ENCODE assay signal across 17 cellular contexts in the genomic region with DNA sequence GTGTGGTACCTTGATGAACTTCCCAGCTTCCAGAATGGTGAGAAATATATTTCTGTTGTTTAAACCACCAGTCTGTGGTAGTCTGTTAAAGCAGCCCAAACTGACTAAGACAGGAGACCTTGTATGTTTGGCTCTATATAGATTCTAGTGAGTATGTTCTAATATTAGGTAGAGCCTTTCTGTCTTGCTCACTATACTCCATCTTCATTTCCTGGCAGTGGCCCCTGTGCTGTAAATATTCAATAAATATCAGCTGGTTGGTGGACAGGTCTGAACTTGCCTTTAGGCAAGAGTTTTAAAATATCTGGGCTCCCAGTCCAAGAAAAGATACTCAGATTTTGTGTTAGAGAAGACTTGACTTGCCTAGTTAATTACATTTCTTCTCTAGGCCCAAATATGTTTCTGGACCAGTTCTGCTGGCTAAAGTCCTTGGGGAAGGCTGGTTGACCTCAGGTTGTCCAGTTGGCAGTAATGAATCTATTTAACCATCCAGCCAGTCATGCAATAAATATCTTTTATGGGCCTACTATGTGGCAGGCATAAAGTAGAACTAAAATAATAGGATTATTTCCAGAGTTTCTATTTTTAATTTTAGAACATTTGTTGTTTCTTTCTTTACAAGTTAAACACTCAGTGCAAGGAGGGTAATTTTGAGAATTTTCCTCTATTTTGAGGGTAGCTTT.
"Had no signal": no experiment of that assay in that cellular context is flagged by ENCODE, and none has a peak within 500 bp of the region (broad histone marks: within the 10 kb centered on the region; RNA-seq: fewer than 3 reads in every experiment).

No MANE protein-coding gene starts in this region.

- H3K4me1 ChIP-seq: colonic mucosa, lower lobe of right lung, parathyroid adenoma had no signal

- H3K27ac ChIP-seq: colonic mucosa, lower lobe of right lung, neutrophil, parathyroid adenoma, thyroid gland had no signal

- H3K4me3 ChIP-seq: colonic mucosa, heart left ventricle, lower lobe of right lung, thyroid gland had no signal

- H3K36me3 ChIP-seq: colonic mucosa, heart left ventricle, lower lobe of right lung, neutrophil, thyroid gland had no signal

- DNase-seq: activated B cell treated with CpG ODN at 0.5 μM for 24 hours; activated CD4-positive, alpha-beta memory T cell treated with anti-CD3 and anti-CD28 coated beads for 36 hours; activated CD4-positive, alpha-beta T cell treated with anti-CD3 and anti-CD28 coated beads for 4 hours; activated CD8-positive, alpha-beta memory T cell treated with anti-CD3 and anti-CD28 coated beads, Interleukin-2, amount 10 ng/mL, durations not matched to agents 7 days and 5 days; activated naive CD8-positive, alpha-beta T cell treated with anti-CD3 and anti-CD28 coated beads for 36 hours; amniotic stem cell; colonic mucosa; endodermal cell; erythroblast; heart left ventricle; lower lobe of right lung; stimulated activated naive CD4-positive, alpha-beta T cell; T-cell; thyroid gland had no signal

- H3K9ac ChIP-seq: parathyroid adenoma had no signal

- H3K27me3 ChIP-seq: colonic mucosa, heart left ventricle, neutrophil, thyroid gland had no signal

- ATAC-seq: activated CD8-positive, alpha-beta memory T cell treated with anti-CD3 and anti-CD28 coated beads, Interleukin-2, amount 10 ng/mL, durations not matched to agents 7 days and 5 days; heart left ventricle; lower lobe of right lung; natural killer cell treated with Interleukin-12 subunit alpha and Interleukin-12 subunit beta and Interleukin-15 and Interleukin-18, amount 100 ng/mL, for 72 hours; T-cell had no signal
